In genomic region chr2:170714156-170715061, GRCh38 we compare ENCODE assay signal across 1 cellular context.
TF ChIP-seq lines count a peak whose summit lies in the region.

No MANE protein-coding gene starts in this region.

TF ChIP-seq in K562, 482 proteins besides CTCF, POLR2A, EP300 and RAD21 (continued from another document and continues in another):
- TF ChIP-seq ZBTB9 (CRISPR knock-in tag; IDR thresholded peaks at IDR 0.05) (no peak), ZNF184 (CRISPR knock-in tag; IDR thresholded peaks at IDR 0.05) (no peak), ZNF407 (IDR thresholded peaks at IDR 0.05; ENCODE audit: low read depth) (no peak), CBX1 (IDR thresholded peaks at IDR 0.05; ENCODE audit: low read depth) (0 out of 2 replicates have a peak, but pooled peaks have one; percentile 21), ZNF263 (CRISPR knock-in tag; IDR thresholded peaks at IDR 0.05; ENCODE audit: borderline replicate concordance) (peak; percentile 58; the same call in 1 of the 2 replicates), PHTF2 (CRISPR knock-in tag; IDR thresholded peaks at IDR 0.05) (no peak), E2F4 (CRISPR knock-in tag; IDR thresholded peaks at IDR 0.05; ENCODE audit: low read depth) (no peak), TGIF2 (CRISPR knock-in tag; IDR thresholded peaks at IDR 0.05) (0 out of 2 replicates have a peak, but pooled peaks have one; percentile 12), TEAD4 (IDR thresholded peaks at IDR 0.05; ENCODE audit: low read length) (no peak), TEAD4 (CRISPR knock-in tag; IDR thresholded peaks at IDR 0.05; ENCODE audit: borderline replicate concordance) (no peak), ZNF140 (CRISPR knock-in tag; IDR thresholded peaks at IDR 0.05) (no peak), XRCC5 (IDR thresholded peaks at IDR 0.05; ENCODE audit: low read depth, low read length) (no peak), CEBPZ (IDR thresholded peaks at IDR 0.05; ENCODE audit: borderline replicate concordance, low read depth, low read length) (no peak), ZNF57 (CRISPR knock-in tag; IDR thresholded peaks at IDR 0.05) (no peak), CHCHD3 (CRISPR knock-in tag; IDR thresholded peaks at IDR 0.05) (no peak), CHD2 (IDR thresholded peaks at IDR 0.05; ENCODE audit: low read depth, low read length) (no peak), ID3 (CRISPR knock-in tag; IDR thresholded peaks at IDR 0.05) (no peak), ID3 (tag; IDR thresholded peaks at IDR 0.05) (peak; percentile 61), MED1 (CRISPR knock-in tag; IDR thresholded peaks at IDR 0.05; ENCODE audit: borderline replicate concordance) (no peak), POLR2B (IDR thresholded peaks at IDR 0.05; ENCODE audit: low read depth, partially characterized antibody) (peak; percentile 17), CHAMP1 (IDR thresholded peaks at IDR 0.05) (no peak), CBX2 (IDR thresholded peaks at IDR 0.05; ENCODE audit: insufficient read depth, low read length, poor library complexity, severe bottlenecking) (no peak), ZNF586 (CRISPR knock-in tag; conservative IDR thresholded peaks at IDR 0.05) (no peak), TRIM24 (IDR thresholded peaks at IDR 0.05) (no peak), XRCC3 (IDR thresholded peaks at IDR 0.05) (no peak), ZBTB33 (CRISPR knock-in tag; IDR thresholded peaks at IDR 0.05) (0 out of 2 replicates have a peak, but pooled peaks have one; percentile 22), DACH1 (IDR thresholded peaks at IDR 0.05; ENCODE audit: partially characterized antibody) (no peak), CREB3 (tag; conservative IDR thresholded peaks at IDR 0.05; ENCODE audit: low read depth) (no peak), ZBTB5 (IDR thresholded peaks at IDR 0.05) (peak; percentile 99), SUPT5H (IDR thresholded peaks at IDR 0.05) (0 out of 2 replicates have a peak, but pooled peaks have one; percentile 38), GTF2E2 (tag; IDR thresholded peaks at IDR 0.05) (peak; percentile 69; the same call in 1 of the 2 replicates), PHF20 (IDR thresholded peaks at IDR 0.05; ENCODE audit: partially characterized antibody) (peak; percentile 85), RAD51 (IDR thresholded peaks at IDR 0.05; ENCODE audit: borderline replicate concordance, low read depth) (no peak), BCL6 (CRISPR knock-in tag; IDR thresholded peaks at IDR 0.05) (no peak)
